In genomic region chr6:72616406-72617015, GRCh38 we compare ENCODE assay signal across 8 cellular contexts. TPM values are rescaled to one million over a fixed set of nuclear protein-coding genes. Genes with fewer than 3 reads are reported as not detected.
DNase-seq lines count a peak whose midpoint lies in the region; ATAC-seq, FAIRE-seq and TF ChIP-seq lines count a peak whose summit lies in the region.

No MANE protein-coding gene starts in this region.

- H3K27ac ChIP-seq in A673 (ENCODE audit: low read depth, low read length, poor library complexity, severe bottlenecking) (no peak overlapping the region), PC-3 (ENCODE audit: low read length) (no peak overlapping the region), small intestine (ENCODE audit: low read depth in 1 of 2, low read length in 1 of 2) (no peak overlapping the region)

- peak; percentile 58 for DNase-seq in A673 (ENCODE audit: low spot score)
- peak; percentile 34 for DNase-seq in GM10248 (ENCODE audit: extremely low spot score)
- peak; percentile 58 for DNase-seq in PC-3
- DNase-seq in fibroblast of mammary gland (ENCODE audit: low read depth): peak; percentile 59
- DNase-seq in small intestine: peak; percentile 5
- DNase-seq in activated T-cell treated with anti-CD3 and anti-CD28 coated beads, Interleukin-2, amount 50 U/mL, for 48 hours: no peak
- DNase-seq in stimulated activated CD8-positive, alpha-beta memory T cell treated with anti-CD3 and anti-CD28 coated beads, Interleukin-4, amount 100 ng/mL, for 48 hours: no peak

- ATAC-seq in PC-3 (no peak), GM18517 (IDR thresholded peaks at IDR 0.05; ENCODE audit: unreplicated experiment) (no peak)

- no peaks in the 10 kb centered on the region for H4K20me1 ChIP-seq in PC-3 (ENCODE audit: low read length)

- H3K4me2 ChIP-seq in PC-3 (ENCODE audit: low read length): peak overlapping the region; percentile 56; the same call in 1 of the 2 replicates

- TF ChIP-seq CTCF in A673 (conservative IDR thresholded peaks at IDR 0.05; ENCODE audit: low read depth, low read length) (peak; percentile 78), GM10248 (IDR thresholded peaks at IDR 0.05; ENCODE audit: control extremely low read depth, extremely low read depth, low read depth, missing control alignments) (peak; percentile 67), PC-3 (conservative IDR thresholded peaks at IDR 0.05; ENCODE audit: low read depth, low read length) (peak; percentile 76), fibroblast of mammary gland (conservative IDR thresholded peaks at IDR 0.05; ENCODE audit: control insufficient read depth, insufficient read depth, low read depth, low read length) (peak; percentile 60)

- H3K9me3 ChIP-seq in A673 (ENCODE audit: low read depth, low read length, poor library complexity, severe bottlenecking) (no peaks in the 10 kb centered on the region), PC-3 (ENCODE audit: low read length) (no peaks in the 10 kb centered on the region), small intestine (ENCODE audit: control insufficient read depth, low read depth) (no peaks in the 10 kb centered on the region)

- no peaks in the 10 kb centered on the region for H3K9me2 ChIP-seq in PC-3 (replicated peaks; ENCODE audit: low read length)

- FAIRE-seq in small intestine (lab: Jason Lieb, UNC): no peak

- CTCF ChIA-PET in A673 (lab: Charles Lee): interaction anchor here (0.6 to 1.5 kb wide), 6 partner anchors 8 to 515 kb away, joined by 3 to 19 read pairs (median 3); no protein-coding TSS in a partner anchor
- CTCF ChIA-PET in GM10248 (lab: Yijun Ruan, JAX): interaction anchor here (0.7 to 10.4 kb wide), 61 partner anchors 8 to 711 kb away, joined by 3 to 300 read pairs (median 4); no protein-coding TSS in a partner anchor
- CTCF ChIA-PET in PC-3 (lab: Charles Lee): interaction anchor here (0.6 to 1.5 kb wide), 7 partner anchors 36 to 514 kb away, joined by 3 to 7 read pairs (median 3); no protein-coding TSS in a partner anchor

- no peak overlapping the region for H3K9ac ChIP-seq in PC-3 (ENCODE audit: low read length)

- no peaks in the 10 kb centered on the region for H3F3A ChIP-seq in PC-3 (ENCODE audit: low read length, unreplicated experiment)

- H2AFZ ChIP-seq in PC-3 (ENCODE audit: low read length): peak overlapping the region; percentile 69

- H3K36me3 ChIP-seq in A673 (ENCODE audit: insufficient read depth, low read length, poor library complexity, severe bottlenecking): no peaks in the 10 kb centered on the region
- no peaks in the 10 kb centered on the region for H3K36me3 ChIP-seq in PC-3 (ENCODE audit: low read depth, low read length)
- no peaks in the 10 kb centered on the region for H3K36me3 ChIP-seq in small intestine (ENCODE audit: control insufficient read depth in 2 of 2, insufficient read depth in 2 of 2, low read length in 2 of 2)

- BruUV-seq in A673 (replicated peaks; lab: Mats Ljungman, UMichigan) (no TSS peak), PC-3 (replicated peaks; lab: Mats Ljungman, UMichigan) (no TSS peak)

- H3K79me2 ChIP-seq in PC-3 (ENCODE audit: low read length): no peaks in the 10 kb centered on the region

- WGBS in small intestine, 3 donors: 34 to 40% (median 34%) methylated on average over 3 of the region's 3 CpGs

- no peaks in the 10 kb centered on the region for H3K27me3 ChIP-seq in A673 (replicated peaks; ENCODE audit: insufficient read depth, low read depth, low read length, poor library complexity)
- no peaks in the 10 kb centered on the region for H3K27me3 ChIP-seq in PC-3 (ENCODE audit: low read length)
- H3K27me3 ChIP-seq in small intestine (ENCODE audit: control insufficient read depth in 2 of 2, insufficient read depth in 2 of 2, low read length in 2 of 2): peaks cover 4 to 6% of the 10 kb centered on the region in 2 donors

- POLR2A ChIA-PET in A673 (lab: Charles Lee; ENCODE audit: low non-redundant PET) (interaction anchor here (0.6 kb wide), 2 partner anchors 183 to 669 kb away, joined by 3 read pairs; no protein-coding TSS in a partner anchor), GM10248 (lab: Yijun Ruan, JAX) (interaction anchor here (0.6 kb wide), 1 partner anchor 73 kb away, joined by 3 read pairs; no protein-coding TSS in a partner anchor), PC-3 (lab: Charles Lee; ENCODE audit: unreplicated experiment) (interaction anchor here (0.6 to 0.7 kb wide), 2 partner anchors 73 to 90 kb away, joined by 3 to 4 read pairs; no protein-coding TSS in a partner anchor)

- intact Hi-C loops in A673 (cut with micrococcal nuclease; ENCODE audit: unreplicated experiment) (loop anchor here (2.0 kb wide), 1 partner anchor 564 kb away; no protein-coding TSS in a partner anchor), PC-3 (cut with micrococcal nuclease) (loop anchor here (1.0 to 10.0 kb wide), 3 partner anchors 514 to 708 kb away; no protein-coding TSS in a partner anchor)

- no peak overlapping the region for H3K4me3 ChIP-seq in A673 (ENCODE audit: low read depth, low read length, poor library complexity, severe bottlenecking)
- H3K4me3 ChIP-seq in PC-3 (ENCODE audit: low read length): no peak overlapping the region
- H3K4me3 ChIP-seq in fibroblast of mammary gland (ENCODE audit: control insufficient read depth, low read depth, low read length): no peak overlapping the region
- no peak overlapping the region for H3K4me3 ChIP-seq in small intestine (ENCODE audit: low read depth in 1 of 2, low read length in 2 of 2)

- H3K4me1 ChIP-seq in A673 (ENCODE audit: insufficient read depth, low read length, poor library complexity, severe bottlenecking) (peaks cover 24% of the 10 kb centered on the region), PC-3 (ENCODE audit: insufficient read depth, low read length) (no peaks in the 10 kb centered on the region; the same call in 1 of the 2 replicates), small intestine (ENCODE audit: control insufficient read depth in 2 of 2, insufficient read depth in 1 of 2, low read depth in 1 of 2, low read length in 1 of 2) (no peaks in the 10 kb centered on the region)

RNA-seq across cellular contexts. Expression of gene KCNQ5, which starts 5.4 kb away (rescaled TPM):
- 17.8 and 18.6 TPM in 2 replicates for total RNA-seq in A673 (2021)
- total RNA-seq in PC-3 (2014; rRNA removed): 0.17 TPM in 1 of 2 replicates, not detected in the other
- under 1 TPM in 1 of 3 donors, not detected in 2; 0.92 TPM for polyA plus RNA-seq in small intestine

Comparison
In these comparisons a context has a peak if more than half of its experiments do, and no peak if none do; other contexts are left out.
1. DNase-seq: peak in A673 (single experiment), GM10248 (single experiment), PC-3 (single experiment), fibroblast of mammary gland (single experiment) and small intestine (single experiment); none in activated T-cell treated with anti-CD3 and anti-CD28 coated beads, Interleukin-2, amount 50 U/mL, for 48 hours (0 of 2) and stimulated activated CD8-positive, alpha-beta memory T cell treated with anti-CD3 and anti-CD28 coated beads, Interleukin-4, amount 100 ng/mL, for 48 hours (single experiment).
2. RNA of gene KCNQ5, which starts 5.4 kb away (total RNA-seq): 17.8 to 18.6 TPM in A673; 0.17 TPM in PC-3; every median in the first group is over 10 times any median in the second.
3. Peak in every context shown above with its lines, with median percentiles within 50 percentile points of each other: CTCF ChIP-seq.